Comparison of ENCODE assay signal across 15 cellular contexts in genomic region chr4:189600598-189601435, GRCh38.
"Had no signal": no experiment of that assay in that cellular context is flagged by ENCODE, and none has a peak within 500 bp of the region (broad histone marks: within the 10 kb centered on the region; RNA-seq: fewer than 3 reads in every experiment).

No MANE protein-coding gene starts in this region.

- H3K9ac ChIP-seq: neural progenitor cell, parathyroid adenoma had no signal

- H3K4me1 ChIP-seq: adrenal gland, foreskin keratinocyte, neural progenitor cell, parathyroid adenoma, tibial nerve had no signal

- H3K36me3 ChIP-seq: adrenal gland, neural progenitor cell, tibial nerve had no signal

- H2AFZ ChIP-seq: neural progenitor cell, parathyroid adenoma had no signal

- H3K27me3 ChIP-seq: adrenal gland, foreskin keratinocyte, neural progenitor cell, tibial nerve had no signal

- DNase-seq: activated CD4-positive, alpha-beta T cell treated with anti-CD3 and anti-CD28 coated beads, Interleukin-2, amount 50 U/mL, for 48 hours; activated effector memory CD4-positive, alpha-beta T cell treated with Interleukin-2 at 50 U/mL for 16 hours; activated T-cell treated with anti-CD3 and anti-CD28 coated beads, Interleukin-2, amount 50 U/mL, for 1 hour; adrenal gland; central memory CD4-positive, alpha-beta T cell; cortex of kidney; effector CD8-positive, alpha-beta T cell; foreskin keratinocyte; left colon; naive B cell; stimulated activated naive B cell treated with anti-CD40 and anti-IgM and Interleukin-4, amounts not matched to agents 10 μg/mL and 1 μg/mL and 100 μg/mL, for 72 hours had no signal

- H3K27ac ChIP-seq: adrenal gland, foreskin keratinocyte, neural progenitor cell, parathyroid adenoma, tibial nerve had no signal

- H3K9me3 ChIP-seq: adrenal gland, tibial nerve had no signal

- H3K4me3 ChIP-seq: adrenal gland, lung, neural progenitor cell, tibial nerve had no signal

- H3K4me2 ChIP-seq: neural progenitor cell had no signal
